8 cellular contexts compared by ENCODE assay signal in the genomic region with DNA sequence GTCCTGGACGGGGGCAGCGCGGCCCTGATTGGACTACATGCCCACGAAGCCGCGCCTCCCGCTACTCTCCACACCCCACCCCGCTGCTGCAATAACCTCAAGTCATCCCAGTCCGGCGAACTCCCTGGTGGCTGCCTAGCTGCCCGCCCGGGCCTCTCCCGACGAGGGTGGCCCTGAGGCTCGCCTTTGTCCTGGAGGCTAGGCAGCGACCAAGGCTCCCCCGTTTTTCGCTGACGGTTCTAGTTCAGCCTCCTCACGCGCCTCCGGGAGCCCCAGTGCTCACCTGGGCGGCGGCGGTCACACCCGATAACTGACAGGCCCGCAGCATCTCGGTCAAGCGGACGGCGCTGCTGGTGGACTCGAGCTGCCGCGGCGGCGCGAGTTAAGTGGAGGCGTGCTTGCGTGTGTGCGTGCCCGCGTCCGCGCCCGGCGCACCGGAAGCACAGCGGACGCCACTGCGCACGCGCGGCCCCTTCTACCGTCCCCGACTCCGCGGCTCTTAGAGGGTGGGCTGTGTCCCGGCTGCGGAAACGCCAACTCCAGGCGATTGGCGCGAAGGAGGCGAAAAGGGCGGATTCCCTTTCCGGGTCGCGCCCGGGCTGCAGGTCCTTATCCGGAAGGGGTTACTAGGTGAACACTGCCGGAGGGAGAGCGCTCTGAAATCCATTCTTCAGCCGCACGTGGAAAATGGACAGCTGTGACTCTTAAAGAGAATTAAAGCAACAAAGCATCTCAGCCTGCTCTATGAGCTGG. TPM values are rescaled to one million over a fixed set of nuclear protein-coding genes. Genes with fewer than 3 reads are reported as not detected.
DNase-seq lines count a peak whose midpoint lies in the region; ATAC-seq and TF ChIP-seq lines count a peak whose summit lies in the region.

TSS of gene IMMT (minus strand) at position 408 of the 753 bp plus-strand sequence. CDS start at position 328, 80 bp downstream.

- peak; percentile 97 for DNase-seq in NCI-H748 (lab: John Stamatoyannopoulos, UW; ENCODE audit: unreplicated experiment)
- peak; percentile 86 to 88 for DNase-seq in activated CD4-positive, alpha-beta T cell treated with anti-CD3 and anti-CD28 coated beads, Interleukin-2, amount 50 U/mL, for 4 hours
- DNase-seq in dermis blood vessel endothelial cell, result peak; percentile 98
- DNase-seq in stimulated activated CD4-positive, alpha-beta T cell treated with anti-CD3 and anti-CD28 coated beads, Interleukin-4, amount 100 ng/mL, for 24 hours, result peak; percentile 94

- WGBS in liver, result under 1% methylated on average over 74 of the region's 74 CpGs

- H3K4me2 ChIP-seq in BLaER1 treated with 17β-estradiol and CSF1 and Interleukin-3, amounts not matched to agents 10 nM and 100 nM, result peak within 1 kb of the TSS; percentile 74 to 99 (median 94)

- H3K4me3 ChIP-seq in BLaER1 treated with 17β-estradiol and CSF1 and Interleukin-3, amounts not matched to agents 10 nM and 100 nM, result peak within 1 kb of the TSS; percentile 75 to 94 (median 86)
- H3K4me3 ChIP-seq in liver (ENCODE audit: low read depth in 1 of 3, low read length in 3 of 3), result peak within 1 kb of the TSS; percentile 65 to 83 (median 83)

- H4K20me1 ChIP-seq in BLaER1 treated with 17β-estradiol and CSF1 and Interleukin-3, amounts not matched to agents 10 nM and 100 nM, result peaks cover 40 to 46% (median 44%) of the 10 kb centered on the region in 11 experiments; a peak in 21 of 22 replicates

- TF ChIP-seq RAD21 in liver (IDR thresholded peaks at IDR 0.05), result peak in 1 of 2 donors; percentile 12

- peak within 1 kb of the TSS; percentile 94 to 100 (median 99) for H3K27ac ChIP-seq in BLaER1 treated with 17β-estradiol and CSF1 and Interleukin-3, amounts not matched to agents 10 nM and 100 nM
- H3K27ac ChIP-seq in liver (ENCODE audit: low read depth in 1 of 2, low read length in 2 of 2), result peak within 1 kb of the TSS; percentile 96 to 98

- H3K4me1 ChIP-seq in BLaER1 treated with 17β-estradiol and CSF1 and Interleukin-3, amounts not matched to agents 10 nM and 100 nM, result peaks cover 39 to 67% (median 47%) of the 10 kb centered on the region in 10 experiments
- peaks cover 5 to 38% (median 24%) of the 10 kb centered on the region in 4 donors for H3K4me1 ChIP-seq in liver (ENCODE audit: control insufficient read depth in 4 of 4, insufficient read depth in 4 of 4, low read length in 3 of 4)

- peak within 1 kb of the TSS; percentile 93 to 100 (median 99) for H3K9ac ChIP-seq in BLaER1 treated with 17β-estradiol and CSF1 and Interleukin-3, amounts not matched to agents 10 nM and 100 nM
- H3K9ac ChIP-seq in liver (ENCODE audit: low read depth in 1 of 2, low read length in 2 of 2), result peak within 1 kb of the TSS; percentile 63 to 80

- TF ChIP-seq CTCF in liver (IDR thresholded peaks at IDR 0.05; ENCODE audit: low read depth, low read length, missing input control), result no peak

- H3K27me3 ChIP-seq in BLaER1 treated with 17β-estradiol and CSF1 and Interleukin-3, amounts not matched to agents 10 nM and 100 nM, result no peaks in the 10 kb centered on the region
- H3K27me3 ChIP-seq in liver (ENCODE audit: control insufficient read depth in 4 of 4, insufficient read depth in 4 of 4, low read length in 3 of 4), result no peaks in the 10 kb centered on the region

- ATAC-seq in GM19351 (IDR thresholded peaks at IDR 0.05; ENCODE audit: unreplicated experiment) (peak; percentile 86), HG03521 (IDR thresholded peaks at IDR 0.05; ENCODE audit: unreplicated experiment) (peak; percentile 79)

- peaks cover 16 to 33% (median 30%) of the 10 kb centered on the region in 11 experiments; a peak in 21 of 22 replicates for H3K36me3 ChIP-seq in BLaER1 treated with 17β-estradiol and CSF1 and Interleukin-3, amounts not matched to agents 10 nM and 100 nM
- H3K36me3 ChIP-seq in liver (ENCODE audit: control insufficient read depth in 4 of 4, insufficient read depth in 3 of 4, low read depth in 1 of 4, low read length in 3 of 4), result no peaks in the 10 kb centered on the region

- no peaks in the 10 kb centered on the region for H3K9me3 ChIP-seq in BLaER1 treated with 17β-estradiol and CSF1 and Interleukin-3, amounts not matched to agents 10 nM and 100 nM (replicated peaks in 1 of 11)
- H3K9me3 ChIP-seq in liver (ENCODE audit: control insufficient read depth in 4 of 4, low read length in 3 of 4), result no peaks in the 10 kb centered on the region

TF ChIP-seq in liver, 16 proteins besides CTCF, POLR2A, EP300 and RAD21:
- TF ChIP-seq, protein P1, sequence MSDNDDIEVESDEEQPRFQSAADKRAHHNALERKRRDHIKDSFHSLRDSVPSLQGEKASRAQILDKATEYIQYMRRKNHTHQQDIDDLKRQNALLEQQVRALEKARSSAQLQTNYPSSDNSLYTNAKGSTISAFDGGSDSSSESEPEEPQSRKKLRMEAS (IDR thresholded peaks at IDR 0.05), result peak; percentile 56
- TF ChIP-seq, protein P2, sequence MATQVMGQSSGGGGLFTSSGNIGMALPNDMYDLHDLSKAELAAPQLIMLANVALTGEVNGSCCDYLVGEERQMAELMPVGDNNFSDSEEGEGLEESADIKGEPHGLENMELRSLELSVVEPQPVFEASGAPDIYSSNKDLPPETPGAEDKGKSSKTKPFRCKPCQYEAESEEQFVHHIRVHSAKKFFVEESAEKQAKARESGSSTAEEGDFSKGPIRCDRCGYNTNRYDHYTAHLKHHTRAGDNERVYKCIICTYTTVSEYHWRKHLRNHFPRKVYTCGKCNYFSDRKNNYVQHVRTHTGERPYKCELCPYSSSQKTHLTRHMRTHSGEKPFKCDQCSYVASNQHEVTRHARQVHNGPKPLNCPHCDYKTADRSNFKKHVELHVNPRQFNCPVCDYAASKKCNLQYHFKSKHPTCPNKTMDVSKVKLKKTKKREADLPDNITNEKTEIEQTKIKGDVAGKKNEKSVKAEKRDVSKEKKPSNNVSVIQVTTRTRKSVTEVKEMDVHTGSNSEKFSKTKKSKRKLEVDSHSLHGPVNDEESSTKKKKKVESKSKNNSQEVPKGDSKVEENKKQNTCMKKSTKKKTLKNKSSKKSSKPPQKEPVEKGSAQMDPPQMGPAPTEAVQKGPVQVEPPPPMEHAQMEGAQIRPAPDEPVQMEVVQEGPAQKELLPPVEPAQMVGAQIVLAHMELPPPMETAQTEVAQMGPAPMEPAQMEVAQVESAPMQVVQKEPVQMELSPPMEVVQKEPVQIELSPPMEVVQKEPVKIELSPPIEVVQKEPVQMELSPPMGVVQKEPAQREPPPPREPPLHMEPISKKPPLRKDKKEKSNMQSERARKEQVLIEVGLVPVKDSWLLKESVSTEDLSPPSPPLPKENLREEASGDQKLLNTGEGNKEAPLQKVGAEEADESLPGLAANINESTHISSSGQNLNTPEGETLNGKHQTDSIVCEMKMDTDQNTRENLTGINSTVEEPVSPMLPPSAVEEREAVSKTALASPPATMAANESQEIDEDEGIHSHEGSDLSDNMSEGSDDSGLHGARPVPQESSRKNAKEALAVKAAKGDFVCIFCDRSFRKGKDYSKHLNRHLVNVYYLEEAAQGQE (IDR thresholded peaks at IDR 0.05), result peak; percentile 89
- TF ChIP-seq ATF3 (IDR thresholded peaks at IDR 0.05) (no peak), YY1 (IDR thresholded peaks at IDR 0.05) (peak; percentile 61), FOXA1 (IDR thresholded peaks at IDR 0.05) (no peak), FOXA2 (IDR thresholded peaks at IDR 0.05) (no peak), RXRA (IDR thresholded peaks at IDR 0.05) (peak; percentile 90 to 95), EGR1 (IDR thresholded peaks at IDR 0.05; ENCODE audit: low read depth in 2 of 2) (peak in 1 of 2 donors; percentile 31), GABPA (IDR thresholded peaks at IDR 0.05 in 1 of 2, conservative IDR thresholded peaks at IDR 0.05 in 1 of 2) (peak; percentile 80 to 91), TAF1 (conservative IDR thresholded peaks at IDR 0.05) (peak; percentile 21), NR2F2 (IDR thresholded peaks at IDR 0.05) (peak; percentile 96), JUND (IDR thresholded peaks at IDR 0.05) (peak in 1 of 2 donors; percentile 27), HNF4A (conservative IDR thresholded peaks at IDR 0.05) (peak; percentile 27 to 49), SP1 (IDR thresholded peaks at IDR 0.05) (peak; percentile 82), HNF4G (IDR thresholded peaks at IDR 0.05) (peak; percentile 26)
- TF ChIP-seq, protein P3, sequence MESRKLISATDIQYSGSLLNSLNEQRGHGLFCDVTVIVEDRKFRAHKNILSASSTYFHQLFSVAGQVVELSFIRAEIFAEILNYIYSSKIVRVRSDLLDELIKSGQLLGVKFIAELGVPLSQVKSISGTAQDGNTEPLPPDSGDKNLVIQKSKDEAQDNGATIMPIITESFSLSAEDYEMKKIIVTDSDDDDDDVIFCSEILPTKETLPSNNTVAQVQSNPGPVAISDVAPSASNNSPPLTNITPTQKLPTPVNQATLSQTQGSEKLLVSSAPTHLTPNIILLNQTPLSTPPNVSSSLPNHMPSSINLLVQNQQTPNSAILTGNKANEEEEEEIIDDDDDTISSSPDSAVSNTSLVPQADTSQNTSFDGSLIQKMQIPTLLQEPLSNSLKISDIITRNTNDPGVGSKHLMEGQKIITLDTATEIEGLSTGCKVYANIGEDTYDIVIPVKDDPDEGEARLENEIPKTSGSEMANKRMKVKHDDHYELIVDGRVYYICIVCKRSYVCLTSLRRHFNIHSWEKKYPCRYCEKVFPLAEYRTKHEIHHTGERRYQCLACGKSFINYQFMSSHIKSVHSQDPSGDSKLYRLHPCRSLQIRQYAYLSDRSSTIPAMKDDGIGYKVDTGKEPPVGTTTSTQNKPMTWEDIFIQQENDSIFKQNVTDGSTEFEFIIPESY (IDR thresholded peaks at IDR 0.05), result peak; percentile 14

RNA-seq across cellular contexts. Expression of gene IMMT, which starts in this region (rescaled TPM):
- total RNA-seq in dermis blood vessel endothelial cell, result 58.5 and 91.5 TPM in 2 replicates
- 10 to 100 TPM; 38.3 to 48.3 TPM for total RNA-seq in liver
- 10 to 100 TPM; 45.5 to 49.1 TPM for polyA plus RNA-seq in liver

Comparison
In these comparisons a context has a peak if more than half of its experiments do, and no peak if none do; other contexts are left out.
1. Peak in every context shown above with its lines: DNase-seq, ATAC-seq, H3K4me3 ChIP-seq and H3K27ac ChIP-seq.